Comparison of ENCODE assay signal across 17 cellular contexts in the genomic region with DNA sequence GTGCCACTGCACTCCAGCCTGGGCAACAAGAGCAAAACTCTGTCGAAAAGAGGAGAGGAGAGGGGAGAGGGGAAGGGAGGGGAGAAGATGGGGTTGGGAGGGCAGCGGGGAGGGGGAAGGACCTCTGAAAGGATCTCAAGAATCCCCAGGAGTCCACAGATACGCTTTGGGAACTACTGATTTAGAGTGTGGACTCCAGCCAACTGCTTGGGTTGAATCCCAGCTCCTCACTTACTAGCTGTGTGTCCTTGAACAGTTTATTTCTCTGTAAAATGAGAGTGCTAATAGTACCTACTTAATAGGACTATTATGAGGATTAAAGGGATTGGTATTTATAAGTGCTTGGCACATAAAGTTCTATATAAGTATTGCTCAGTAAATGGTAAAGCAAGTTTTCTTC.
"Had no signal": no experiment of that assay in that cellular context is flagged by ENCODE, and none has a peak within 500 bp of the region (broad histone marks: within the 10 kb centered on the region; RNA-seq: fewer than 3 reads in every experiment).

No MANE protein-coding gene starts in this region.

- H3K4me3 Mint-ChIP-seq: activated CD4-positive, alpha-beta memory T cell treated with anti-CD3 and anti-CD28 coated beads for 36 hours; activated naive CD4-positive, alpha-beta T cell treated with anti-CD3 and anti-CD28 coated beads, Interleukin-2, amount 10 ng/mL, durations not matched to agents 7 days and 5 days; activated T-cell treated with anti-CD3 and anti-CD28 coated beads, Interleukin-2, amount 50 U/mL, for 72 hours; natural killer cell; stimulated activated naive CD8-positive, alpha-beta T cell treated with anti-CD3 and anti-CD28 coated beads, Interleukin-15, amount 100 ng/mL, for 72 hours; T-helper 17 cell had no signal

- H3K4me2 ChIP-seq: hepatocyte had no signal

- H3K27me3 Mint-ChIP-seq: activated CD4-positive, alpha-beta memory T cell treated with anti-CD3 and anti-CD28 coated beads for 36 hours; activated naive CD4-positive, alpha-beta T cell treated with anti-CD3 and anti-CD28 coated beads, Interleukin-2, amount 10 ng/mL, durations not matched to agents 7 days and 5 days; progenitor cell of endocrine pancreas; stimulated activated naive CD8-positive, alpha-beta T cell treated with anti-CD3 and anti-CD28 coated beads, Interleukin-15, amount 100 ng/mL, for 72 hours; T-helper 17 cell had no signal

- H3K27ac Mint-ChIP-seq: activated CD4-positive, alpha-beta memory T cell treated with anti-CD3 and anti-CD28 coated beads for 36 hours; activated naive CD4-positive, alpha-beta T cell treated with anti-CD3 and anti-CD28 coated beads, Interleukin-2, amount 10 ng/mL, durations not matched to agents 7 days and 5 days; activated T-cell treated with anti-CD3 and anti-CD28 coated beads, Interleukin-2, amount 50 U/mL, for 72 hours; natural killer cell; progenitor cell of endocrine pancreas; stimulated activated naive CD8-positive, alpha-beta T cell treated with anti-CD3 and anti-CD28 coated beads, Interleukin-15, amount 100 ng/mL, for 72 hours; T-helper 17 cell had no signal

- H3K4me3 ChIP-seq: hepatocyte, lower lobe of right lung, transverse colon had no signal

- H3K9me3 ChIP-seq: lower lobe of right lung, transverse colon had no signal

- H3K27me3 ChIP-seq: hepatocyte, transverse colon had no signal

- H3K36me3 ChIP-seq: lower lobe of right lung had no signal

- H3K27ac ChIP-seq: hepatocyte, lower lobe of right lung, transverse colon had no signal

- H2AFZ ChIP-seq: hepatocyte had no signal

- H3K9me3 Mint-ChIP-seq: activated CD4-positive, alpha-beta memory T cell treated with anti-CD3 and anti-CD28 coated beads for 36 hours; activated naive CD4-positive, alpha-beta T cell treated with anti-CD3 and anti-CD28 coated beads, Interleukin-2, amount 10 ng/mL, durations not matched to agents 7 days and 5 days; activated T-cell treated with anti-CD3 and anti-CD28 coated beads, Interleukin-2, amount 50 U/mL, for 72 hours; natural killer cell; stimulated activated naive CD8-positive, alpha-beta T cell treated with anti-CD3 and anti-CD28 coated beads, Interleukin-15, amount 100 ng/mL, for 72 hours had no signal

- DNase-seq: activated CD4-positive, alpha-beta memory T cell treated with anti-CD3 and anti-CD28 coated beads for 36 hours; activated CD4-positive, alpha-beta T cell treated with anti-CD3 and anti-CD28 coated beads for 48 hours; activated effector memory CD4-positive, alpha-beta T cell treated with Interleukin-2 at 50 U/mL for 16 hours; activated naive CD4-positive, alpha-beta T cell treated with anti-CD3 and anti-CD28 coated beads, Interleukin-2, amount 10 ng/mL, durations not matched to agents 7 days and 5 days; activated T-cell treated with anti-CD3 and anti-CD28 coated beads, Interleukin-2, amount 50 U/mL, for 72 hours; amygdala; foreskin melanocyte; lower lobe of right lung; midbrain; natural killer cell; retina; stimulated activated CD4-positive, alpha-beta T cell treated with anti-CD3 and anti-CD28 coated beads, Interleukin-4, amount 100 ng/mL, for 24 hours; stimulated activated naive CD8-positive, alpha-beta T cell treated with anti-CD3 and anti-CD28 coated beads, Interleukin-15, amount 100 ng/mL, for 72 hours; T-helper 17 cell; transverse colon had no signal

- H3K36me3 Mint-ChIP-seq: activated CD4-positive, alpha-beta memory T cell treated with anti-CD3 and anti-CD28 coated beads for 36 hours; natural killer cell had no signal

- ATAC-seq: activated T-cell treated with anti-CD3 and anti-CD28 coated beads, Interleukin-2, amount 50 U/mL, for 72 hours; lower lobe of right lung; natural killer cell; stimulated activated naive CD8-positive, alpha-beta T cell treated with anti-CD3 and anti-CD28 coated beads, Interleukin-15, amount 100 ng/mL, for 72 hours; T-helper 17 cell had no signal
